ENCODE assay signal across 7 cellular contexts in the genomic region with DNA sequence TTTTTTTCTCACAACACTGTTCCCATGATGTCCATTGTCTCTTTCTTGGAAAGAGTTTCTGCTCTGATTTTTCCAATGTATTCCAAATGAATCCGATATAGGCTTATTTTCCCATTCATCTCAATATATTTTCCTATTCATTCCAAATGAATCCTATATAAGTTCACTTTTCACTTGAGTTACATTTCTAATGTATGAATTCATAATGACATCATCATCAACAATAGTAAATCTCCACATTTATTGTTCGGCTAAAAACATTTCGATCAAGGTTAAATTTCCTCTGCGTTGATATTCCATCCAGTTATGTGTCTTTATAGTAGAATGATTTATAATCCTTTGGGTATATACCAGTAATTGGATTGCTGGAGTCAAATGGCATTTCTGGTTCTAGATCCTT.
"Had no signal": no experiment of that assay in that cellular context is flagged by ENCODE, and none has a peak within 500 bp of the region (broad histone marks: within the 10 kb centered on the region; RNA-seq: fewer than 3 reads in every experiment).

No MANE protein-coding gene starts in this region.

- H3K4me3 ChIP-seq: GM12878 had no signal

- ATAC-seq: GM12878 had no signal

- DNase-seq: GDM1, GF-D8 had no signal

- FAIRE-seq: G401.6, GM12891, GM12892, GM19239 had no signal
